ENCODE assay signal across 15 cellular contexts in genomic region chr17:8791910-8792270, GRCh38. TPM values are rescaled to one million over a fixed set of nuclear protein-coding genes. Genes with fewer than 3 reads are reported as not detected.
A peak's percentile ranks its signal among the peaks of the same experiment; 100 is the strongest.
DNase-seq lines count a peak whose midpoint lies in the region; ATAC-seq and TF ChIP-seq lines count a peak whose summit lies in the region.
"Had no signal": no experiment of that assay in that cellular context is flagged by ENCODE, and none has a peak within 500 bp of the region (broad histone marks: within the 10 kb centered on the region; RNA-seq: fewer than 3 reads in every experiment).

No MANE protein-coding gene starts in this region.

- H3K9me3 Mint-ChIP-seq in stimulated activated effector memory CD8-positive, alpha-beta T cell treated with anti-CD3 and anti-CD28 coated beads, Interleukin-12 subunit alpha, Interleukin-12 subunit beta, amount 100 ng/mL, for 72 hours: peaks cover 5% of the 10 kb centered on the region
- peaks cover 7% of the 10 kb centered on the region for H3K9me3 Mint-ChIP-seq in activated CD4-positive, alpha-beta T cell treated with anti-CD3 and anti-CD28 coated beads, Interleukin-2, amount 10 ng/mL, durations not matched to agents 7 days and 5 days
- H3K9me3 Mint-ChIP-seq: activated CD4-positive, alpha-beta T cell treated with anti-CD3 and anti-CD28 coated beads, Interleukin-2, amount 10 ng/mL, durations not matched to agents 24 days and 14 days had no signal

- H3K27ac Mint-ChIP-seq in stimulated activated effector memory CD8-positive, alpha-beta T cell treated with anti-CD3 and anti-CD28 coated beads, Interleukin-12 subunit alpha, Interleukin-12 subunit beta, amount 100 ng/mL, for 72 hours: no peak overlapping the region
- H3K27ac Mint-ChIP-seq in activated CD4-positive, alpha-beta T cell treated with anti-CD3 and anti-CD28 coated beads, Interleukin-2, amount 10 ng/mL, durations not matched to agents 7 days and 5 days: no peak overlapping the region
- H3K27ac Mint-ChIP-seq: activated CD4-positive, alpha-beta T cell treated with anti-CD3 and anti-CD28 coated beads, Interleukin-2, amount 10 ng/mL, durations not matched to agents 24 days and 14 days had no signal

- POLR2A ChIA-PET in activated CD4-positive, alpha-beta T cell treated with anti-CD3 and anti-CD28 coated beads, Interleukin-2, amount 10 ng/mL, durations not matched to agents 7 days and 5 days (lab: Charles Lee): no interaction called here

- TF ChIP-seq CTCF in NB4 (IDR thresholded peaks at IDR 0.05; ENCODE audit: low read depth, low read length) (no peak), epithelial cell of proximal tubule (conservative IDR thresholded peaks at IDR 0.05; ENCODE audit: low read depth, low read length) (no peak)

- no peaks in the 10 kb centered on the region for H3K4me1 Mint-ChIP-seq in stimulated activated effector memory CD8-positive, alpha-beta T cell treated with anti-CD3 and anti-CD28 coated beads, Interleukin-12 subunit alpha, Interleukin-12 subunit beta, amount 100 ng/mL, for 72 hours
- H3K4me1 Mint-ChIP-seq in activated CD4-positive, alpha-beta T cell treated with anti-CD3 and anti-CD28 coated beads, Interleukin-2, amount 10 ng/mL, durations not matched to agents 7 days and 5 days: no peaks in the 10 kb centered on the region
- H3K4me1 Mint-ChIP-seq: activated CD4-positive, alpha-beta T cell treated with anti-CD3 and anti-CD28 coated beads, Interleukin-2, amount 10 ng/mL, durations not matched to agents 24 days and 14 days had no signal

- DNase-seq in activated CD4-positive, CD25-positive, alpha-beta regulatory T cell (lab: John Stamatoyannopoulos, UW): no peak
- DNase-seq in NB4 (ENCODE audit: low read depth): peak; percentile 52
- DNase-seq in epithelial cell of proximal tubule (ENCODE audit: low read depth): peak; percentile 20
- DNase-seq in stimulated activated effector memory CD8-positive, alpha-beta T cell treated with anti-CD3 and anti-CD28 coated beads, Interleukin-12 subunit alpha, Interleukin-12 subunit beta, amount 100 ng/mL, for 72 hours (ENCODE audit: low spot score in 2 of 2): peak in 1 of 2 donors; percentile 47
- no peak for DNase-seq in NCI-H2029 (lab: John Stamatoyannopoulos, UW)
- DNase-seq in activated CD4-positive, alpha-beta T cell treated with anti-CD3 and anti-CD28 coated beads, Interleukin-2, amount 10 ng/mL, durations not matched to agents 7 days and 5 days: no peak
- DNase-seq: ACHN; activated CD4-positive, alpha-beta T cell treated with anti-CD3 and anti-CD28 coated beads, Interleukin-2, amount 10 ng/mL, durations not matched to agents 24 days and 14 days; adrenal gland; esophagus squamous epithelium; lower lobe of right lung; NCI-H1930; retina had no signal

- CTCF ChIA-PET in activated CD4-positive, alpha-beta T cell treated with anti-CD3 and anti-CD28 coated beads, Interleukin-2, amount 10 ng/mL, durations not matched to agents 7 days and 5 days (lab: Charles Lee): no interaction called here

- no peak overlapping the region for H3K4me3 Mint-ChIP-seq in stimulated activated effector memory CD8-positive, alpha-beta T cell treated with anti-CD3 and anti-CD28 coated beads, Interleukin-12 subunit alpha, Interleukin-12 subunit beta, amount 100 ng/mL, for 72 hours
- H3K4me3 Mint-ChIP-seq in activated CD4-positive, alpha-beta T cell treated with anti-CD3 and anti-CD28 coated beads, Interleukin-2, amount 10 ng/mL, durations not matched to agents 7 days and 5 days: no peak overlapping the region
- H3K4me3 Mint-ChIP-seq: activated CD4-positive, alpha-beta T cell treated with anti-CD3 and anti-CD28 coated beads, Interleukin-2, amount 10 ng/mL, durations not matched to agents 24 days and 14 days had no signal

- no peaks in the 10 kb centered on the region for H3K36me3 Mint-ChIP-seq in stimulated activated effector memory CD8-positive, alpha-beta T cell treated with anti-CD3 and anti-CD28 coated beads, Interleukin-12 subunit alpha, Interleukin-12 subunit beta, amount 100 ng/mL, for 72 hours
- no peaks in the 10 kb centered on the region for H3K36me3 Mint-ChIP-seq in activated CD4-positive, alpha-beta T cell treated with anti-CD3 and anti-CD28 coated beads, Interleukin-2, amount 10 ng/mL, durations not matched to agents 7 days and 5 days (ENCODE audit: low read depth)

- peaks cover 10% of the 10 kb centered on the region for H3K27me3 Mint-ChIP-seq in activated CD4-positive, alpha-beta T cell treated with anti-CD3 and anti-CD28 coated beads, Interleukin-2, amount 10 ng/mL, durations not matched to agents 7 days and 5 days

- H3K4me3 ChIP-seq in NB4 (ENCODE audit: low read depth, low read length) (no peak overlapping the region), epithelial cell of proximal tubule (ENCODE audit: low read depth, low read length) (no peak overlapping the region)
- H3K4me3 ChIP-seq: adrenal gland, esophagus squamous epithelium, lower lobe of right lung had no signal

- ATAC-seq in activated CD4-positive, CD25-positive, alpha-beta regulatory T cell treated with anti-CD3 and anti-CD28 coated beads, Interleukin-2, amount 50 U/mL, for 24 hours: peak; percentile 58 to 64
- ATAC-seq in stimulated activated effector memory CD8-positive, alpha-beta T cell treated with anti-CD3 and anti-CD28 coated beads, Interleukin-12 subunit alpha, Interleukin-12 subunit beta, amount 100 ng/mL, for 72 hours: peak; percentile 84
- no peak for ATAC-seq in GM18867 (IDR thresholded peaks at IDR 0.05; ENCODE audit: unreplicated experiment)
- ATAC-seq: lower lobe of right lung had no signal

- TF ChIP-seq POLR2A in NB4 (IDR thresholded peaks at IDR 0.05; ENCODE audit: extremely low read depth, insufficient read length): no peak

RNA-seq across cellular contexts. Expression of gene MFSD6L, which starts 7.3 kb away (rescaled TPM):
- 0.43 TPM in 1 of 2 replicates, not detected in the other for total RNA-seq in epithelial cell of proximal tubule
- 1 to 10 TPM in 1 of 2 experiments, under 1 TPM in 1; 0.71 to 1.4 TPM for total RNA-seq in activated CD4-positive, alpha-beta T cell treated with anti-CD3 and anti-CD28 coated beads, Interleukin-2, amount 10 ng/mL, durations not matched to agents 7 days and 5 days

RNA-seq across cellular contexts. Expression of gene SPDYE4, which starts 33.5 kb away (rescaled TPM):
- total RNA-seq in epithelial cell of proximal tubule: not detected in 2 replicates
- total RNA-seq in activated CD4-positive, alpha-beta T cell treated with anti-CD3 and anti-CD28 coated beads, Interleukin-2, amount 10 ng/mL, durations not matched to agents 7 days and 5 days: not detected
- total RNA-seq: activated CD4-positive, alpha-beta T cell treated with anti-CD3 and anti-CD28 coated beads, Interleukin-2, amount 10 ng/mL, durations not matched to agents 24 days and 14 days; adrenal gland; esophagus squamous epithelium; lower lobe of right lung had no signal

RNA-seq across cellular contexts. Expression of gene CCDC42, which starts 47.3 kb away (rescaled TPM):
- total RNA-seq in epithelial cell of proximal tubule: not detected in 2 replicates
- total RNA-seq in activated CD4-positive, alpha-beta T cell treated with anti-CD3 and anti-CD28 coated beads, Interleukin-2, amount 10 ng/mL, durations not matched to agents 7 days and 5 days: under 1 TPM in 1 of 2 experiments, not detected in 1; 0.25 TPM
- total RNA-seq: adrenal gland, esophagus squamous epithelium, lower lobe of right lung had no signal

Comparison
In these comparisons a context has a peak if more than half of its experiments do, and no peak if none do; other contexts are left out.
1. DNase-seq: peak in NB4 (single experiment) and epithelial cell of proximal tubule (single experiment); none in activated CD4-positive, CD25-positive, alpha-beta regulatory T cell (0 of 4), NCI-H2029 (single experiment) and activated CD4-positive, alpha-beta T cell treated with anti-CD3 and anti-CD28 coated beads, Interleukin-2, amount 10 ng/mL, durations not matched to agents 7 days and 5 days (single experiment).